In genomic region chr10:131055437-131055836, GRCh38 we compare ENCODE assay signal across 40 cellular contexts.
"Had no signal": no experiment of that assay in that cellular context is flagged by ENCODE, and none has a peak within 500 bp of the region (broad histone marks: within the 10 kb centered on the region; RNA-seq: fewer than 3 reads in every experiment).

No MANE protein-coding gene starts in this region.

- H3K9me3 Mint-ChIP-seq: activated naive CD4-positive, alpha-beta T cell treated with anti-CD3 and anti-CD28 coated beads, Interleukin-2, amount 50 U/mL, for 72 hours; activated T-helper 1 cell treated with anti-CD3 and anti-CD28 coated beads, Interleukin-12 subunit alpha, Interleukin-12 subunit beta, Interleukin-2, Interleukin-4 antibody, amounts not matched to agents 30 ng/mL and 10 ng/mL and 1 ng/mL, durations not matched to agents 14 hours and 24 hours and 36 hours; central memory CD8-positive, alpha-beta T cell had no signal

- H3K4me1 Mint-ChIP-seq: activated naive CD4-positive, alpha-beta T cell treated with anti-CD3 and anti-CD28 coated beads, Interleukin-2, amount 10 ng/mL, durations not matched to agents 7 days and 5 days; activated naive CD4-positive, alpha-beta T cell treated with anti-CD3 and anti-CD28 coated beads, Interleukin-2, amount 50 U/mL, for 24 hours; activated naive CD8-positive, alpha-beta T cell treated with anti-CD3 and anti-CD28 coated beads, Interleukin-2, amount 10 ng/mL, durations not matched to agents 7 days and 5 days; activated T-helper 17 cell treated with anti-CD3 and anti-CD28 coated beads, Interleukin-2, amount 50 U/mL, for 72 hours; brain; central memory CD8-positive, alpha-beta T cell had no signal

- H3K4me3 Mint-ChIP-seq: activated naive CD4-positive, alpha-beta T cell treated with anti-CD3 and anti-CD28 coated beads for 36 hours; activated naive CD4-positive, alpha-beta T cell treated with anti-CD3 and anti-CD28 coated beads, Interleukin-2, amount 10 ng/mL, durations not matched to agents 7 days and 5 days; activated naive CD4-positive, alpha-beta T cell treated with anti-CD3 and anti-CD28 coated beads, Interleukin-2, amount 50 U/mL, for 24 hours; activated naive CD8-positive, alpha-beta T cell; activated naive CD8-positive, alpha-beta T cell treated with anti-CD3 and anti-CD28 coated beads for 36 hours; activated naive CD8-positive, alpha-beta T cell treated with anti-CD3 and anti-CD28 coated beads, Interleukin-2, amount 10 ng/mL, durations not matched to agents 7 days and 5 days; activated naive CD8-positive, alpha-beta T cell treated with anti-CD3 and anti-CD28 coated beads, Interleukin-2, amount 50 U/mL, for 24 hours; activated T-cell treated with anti-CD3 and anti-CD28 coated beads, Interleukin-2, amount 50 U/mL, for 24 hours; activated T-cell treated with anti-CD3 and anti-CD28 coated beads, Interleukin-2, amount 50 U/mL, for 4 hours; activated T-cell treated with anti-CD3 and anti-CD28 coated beads, Interleukin-2, amount 50 U/mL, for 72 hours; activated T-helper 1 cell treated with anti-CD3 and anti-CD28 coated beads, Interleukin-12 subunit alpha, Interleukin-12 subunit beta, Interleukin-2, Interleukin-4 antibody, amounts not matched to agents 30 ng/mL and 10 ng/mL and 1 ng/mL, durations not matched to agents 14 hours and 24 hours and 36 hours; activated T-helper 17 cell treated with anti-CD3 and anti-CD28 coated beads, Interleukin-2, amount 50 U/mL, for 72 hours; brain; central memory CD8-positive, alpha-beta T cell had no signal

- H3K36me3 ChIP-seq: adrenal gland, ascending aorta, brain microvascular endothelial cell, breast epithelium, cardiac muscle cell had no signal

- H3K27ac Mint-ChIP-seq: activated naive CD4-positive, alpha-beta T cell treated with anti-CD3 and anti-CD28 coated beads for 36 hours; activated naive CD4-positive, alpha-beta T cell treated with anti-CD3 and anti-CD28 coated beads, Interleukin-2, amount 10 ng/mL, durations not matched to agents 7 days and 5 days; activated naive CD4-positive, alpha-beta T cell treated with anti-CD3 and anti-CD28 coated beads, Interleukin-2, amount 50 U/mL, for 24 hours; activated naive CD4-positive, alpha-beta T cell treated with anti-CD3 and anti-CD28 coated beads, Interleukin-2, amount 50 U/mL, for 72 hours; activated naive CD8-positive, alpha-beta T cell; activated naive CD8-positive, alpha-beta T cell treated with anti-CD3 and anti-CD28 coated beads for 36 hours; activated naive CD8-positive, alpha-beta T cell treated with anti-CD3 and anti-CD28 coated beads, Interleukin-2, amount 10 ng/mL, durations not matched to agents 7 days and 5 days; activated naive CD8-positive, alpha-beta T cell treated with anti-CD3 and anti-CD28 coated beads, Interleukin-2, amount 50 U/mL, for 24 hours; activated T-cell treated with anti-CD3 and anti-CD28 coated beads, Interleukin-2, amount 50 U/mL, for 24 hours; activated T-cell treated with anti-CD3 and anti-CD28 coated beads, Interleukin-2, amount 50 U/mL, for 72 hours; activated T-helper 1 cell treated with anti-CD3 and anti-CD28 coated beads, Interleukin-12 subunit alpha, Interleukin-12 subunit beta, Interleukin-2, Interleukin-4 antibody, amounts not matched to agents 30 ng/mL and 10 ng/mL and 1 ng/mL, durations not matched to agents 14 hours and 24 hours and 36 hours; activated T-helper 17 cell treated with anti-CD3 and anti-CD28 coated beads, Interleukin-2, amount 50 U/mL, for 72 hours; activated T-helper 2 cell treated with anti-CD3 and anti-CD28 coated beads, Interferon-gamma antibody, Interleukin-2, Interleukin-4, amounts not matched to agents 10 μg/mL and 5 μg/mL and 100 μg/mL, durations not matched to agents 14 hours and 24 hours and 36 hours; brain had no signal

- FAIRE-seq: astrocyte, bronchial epithelial cell had no signal

- DNase-seq: activated effector memory CD4-positive, alpha-beta T cell treated with anti-CD3 and anti-CD28 coated beads, Interleukin-2, amount 50 U/mL, for 16 hours; activated effector memory CD4-positive, alpha-beta T cell treated with Interleukin-2 at 50 U/mL for 16 hours; activated gamma-delta T cell; activated gamma-delta T cell treated with Interleukin-2 at 50 U/mL for 16 hours; activated naive CD4-positive, alpha-beta T cell; activated naive CD4-positive, alpha-beta T cell treated with anti-CD3 and anti-CD28 coated beads for 36 hours; activated naive CD4-positive, alpha-beta T cell treated with anti-CD3 and anti-CD28 coated beads, Interleukin-2, amount 10 ng/mL, durations not matched to agents 7 days and 5 days; activated naive CD4-positive, alpha-beta T cell treated with anti-CD3 and anti-CD28 coated beads, Interleukin-2, amount 50 U/mL, for 16 hours; activated naive CD4-positive, alpha-beta T cell treated with Interleukin-2 at 50 U/mL for 16 hours; activated naive CD8-positive, alpha-beta T cell treated with anti-CD3 and anti-CD28 coated beads for 36 hours; activated naive CD8-positive, alpha-beta T cell treated with anti-CD3 and anti-CD28 coated beads, Interleukin-2, amount 10 ng/mL, durations not matched to agents 7 days and 5 days; activated naive CD8-positive, alpha-beta T cell treated with anti-CD3 and anti-CD28 coated beads, Interleukin-2, amount 50 U/mL, for 24 hours; activated T-cell treated with anti-CD3 and anti-CD28 coated beads, Interleukin-2, amount 50 U/mL, for 1 hour; activated T-cell treated with anti-CD3 and anti-CD28 coated beads, Interleukin-2, amount 50 U/mL, for 24 hours; activated T-cell treated with anti-CD3 and anti-CD28 coated beads, Interleukin-2, amount 50 U/mL, for 4 hours; activated T-cell treated with anti-CD3 and anti-CD28 coated beads, Interleukin-2, amount 50 U/mL, for 48 hours; activated T-cell treated with anti-CD3 and anti-CD28 coated beads, Interleukin-2, amount 50 U/mL, for 72 hours; adrenal gland; amniotic stem cell; amygdala; anterior cingulate cortex; aorta; body of pancreas; brain microvascular endothelial cell; caudate nucleus; central memory CD4-positive, alpha-beta T cell; cerebellar nuclear complex had no signal

- H3K9me3 ChIP-seq: adrenal gland, ascending aorta had no signal

- H3K27me3 ChIP-seq: adrenal gland, ascending aorta, body of pancreas, brain microvascular endothelial cell, cardiac muscle cell had no signal

- H3K27me3 Mint-ChIP-seq: activated naive CD4-positive, alpha-beta T cell treated with anti-CD3 and anti-CD28 coated beads, Interleukin-2, amount 10 ng/mL, durations not matched to agents 7 days and 5 days; activated naive CD4-positive, alpha-beta T cell treated with anti-CD3 and anti-CD28 coated beads, Interleukin-2, amount 50 U/mL, for 24 hours; activated naive CD8-positive, alpha-beta T cell; activated naive CD8-positive, alpha-beta T cell treated with anti-CD3 and anti-CD28 coated beads for 36 hours; activated naive CD8-positive, alpha-beta T cell treated with anti-CD3 and anti-CD28 coated beads, Interleukin-2, amount 10 ng/mL, durations not matched to agents 7 days and 5 days; activated T-cell treated with anti-CD3 and anti-CD28 coated beads, Interleukin-2, amount 50 U/mL, for 24 hours; activated T-helper 17 cell treated with anti-CD3 and anti-CD28 coated beads, Interleukin-2, amount 50 U/mL, for 72 hours; central memory CD8-positive, alpha-beta T cell had no signal

- H3K27ac ChIP-seq: adrenal gland, ascending aorta, body of pancreas, brain microvascular endothelial cell, breast epithelium, cardiac muscle cell had no signal

- H3K36me3 Mint-ChIP-seq: activated naive CD4-positive, alpha-beta T cell treated with anti-CD3 and anti-CD28 coated beads, Interleukin-2, amount 10 ng/mL, durations not matched to agents 7 days and 5 days; activated naive CD8-positive, alpha-beta T cell; activated naive CD8-positive, alpha-beta T cell treated with anti-CD3 and anti-CD28 coated beads for 36 hours; activated naive CD8-positive, alpha-beta T cell treated with anti-CD3 and anti-CD28 coated beads, Interleukin-2, amount 10 ng/mL, durations not matched to agents 7 days and 5 days; brain had no signal

- H3K4me1 ChIP-seq: adrenal gland, ascending aorta, body of pancreas, breast epithelium had no signal

- H3K4me3 ChIP-seq: adrenal gland, ascending aorta, body of pancreas, breast epithelium, cardiac muscle cell had no signal
